9 cellular contexts compared by ENCODE assay signal in genomic region chr7:150428671-150429451, GRCh38. TPM values are rescaled to one million over a fixed set of nuclear protein-coding genes. Genes with fewer than 3 reads are reported as not detected.
A peak's percentile ranks its signal among the peaks of the same experiment; 100 is the strongest.
DNase-seq lines count a peak whose midpoint lies in the region; ATAC-seq and TF ChIP-seq lines count a peak whose summit lies in the region.
"Had no signal": no experiment of that assay in that cellular context is flagged by ENCODE, and none has a peak within 500 bp of the region (broad histone marks: within the 10 kb centered on the region; RNA-seq: fewer than 3 reads in every experiment).

No MANE protein-coding gene starts in this region.

- CTCF ChIA-PET in HEK293 (lab: Yijun Ruan, JAX): no interaction called here

- H3K36me3 ChIP-seq in HEK293 (ENCODE audit: control insufficient read depth in 2 of 2, insufficient read depth in 1 of 2, low read length in 2 of 2) (no peaks in the 10 kb centered on the region), lung (ENCODE audit: control insufficient read depth in 2 of 2, insufficient read depth in 2 of 2, low read length in 2 of 2) (no peaks in the 10 kb centered on the region), stomach (no peaks in the 10 kb centered on the region)
- no peaks in the 10 kb centered on the region for H3K36me3 ChIP-seq in effector memory CD4-positive, alpha-beta T cell (ENCODE audit: control insufficient read depth, insufficient read depth, low read length)

- intact Hi-C loops in stomach (cut with DNase I; ENCODE audit: low total_unique reads): loop anchor here (10.0 kb wide), 1 partner anchor 134 kb away; no protein-coding TSS in a partner anchor

- POLR2A ChIA-PET in HEK293 (lab: Yijun Ruan, JAX): no interaction called here

- no peak overlapping the region for H3K27ac ChIP-seq in HEK293 (ENCODE audit: extremely low read depth, low read depth, low read length)
- no peak overlapping the region for H3K27ac ChIP-seq in lung (ENCODE audit: low read depth in 1 of 2, low read length in 1 of 2)
- H3K27ac ChIP-seq in effector memory CD4-positive, alpha-beta T cell (ENCODE audit: insufficient read depth, low read length, poor library complexity, severe bottlenecking): no peak overlapping the region
- peak overlapping the region in 1 of 5 donors; percentile 23 for H3K27ac ChIP-seq in stomach

- in situ Hi-C loops in astrocyte of the cerebellum (cut with HindIII; ENCODE audit: low sequenced_read_pairs): no loop called here

- DNase-seq in GF-D8 (lab: John Stamatoyannopoulos, UW): peak; percentile 90
- peak; percentile 77 for DNase-seq in NCI-H2227 (lab: John Stamatoyannopoulos, UW; ENCODE audit: unreplicated experiment)
- DNase-seq in astrocyte of the cerebellum (ENCODE audit: low read depth): peak; percentile 72
- DNase-seq in lung (ENCODE audit: low spot score): no peak
- no peak for DNase-seq in effector memory CD4-positive, alpha-beta T cell
- DNase-seq in stomach: no peak

- 30 to 38% methylated on average over 10 to 11 of the region's 11 CpGs for WGBS in lung, 2 donors
- 27 to 40% (median 38%) methylated on average over 10 to 11 of the region's 11 CpGs for WGBS in stomach, 5 donors

- TF ChIP-seq POLR2A in stomach (IDR thresholded peaks at IDR 0.05): no peak

- no peak for TF ChIP-seq EP300 in stomach (IDR thresholded peaks at IDR 0.05)

- H3K4me1 ChIP-seq in HEK293 (ENCODE audit: control insufficient read depth, insufficient read depth, low read length) (no peaks in the 10 kb centered on the region), lung (ENCODE audit: control insufficient read depth in 2 of 2, insufficient read depth in 2 of 2, low read length in 2 of 2) (peaks cover 0 to 4% of the 10 kb centered on the region in 2 donors), stomach (peaks cover 0 to 13% (median 7%) of the 10 kb centered on the region in 4 donors)
- no peaks in the 10 kb centered on the region for H3K4me1 ChIP-seq in effector memory CD4-positive, alpha-beta T cell (ENCODE audit: control insufficient read depth, insufficient read depth, low read length, poor library complexity, severe bottlenecking)

- ATAC-seq in lung (ENCODE audit: insufficient read depth, low FRiP score) (peak; percentile 32), GM18870 (IDR thresholded peaks at IDR 0.05; ENCODE audit: unreplicated experiment) (no peak)

- H3K4me3 ChIP-seq in HEK293 (ENCODE audit: low read depth, low read length) (no peak overlapping the region), astrocyte of the cerebellum (ENCODE audit: low read depth, low read length) (no peak overlapping the region), lung (no peak overlapping the region), stomach (no peak overlapping the region)
- no peak overlapping the region for H3K4me3 ChIP-seq in effector memory CD4-positive, alpha-beta T cell (ENCODE audit: insufficient read depth, low read depth, low read length, poor library complexity, severe bottlenecking)

- H3K27me3 ChIP-seq in lung (ENCODE audit: control insufficient read depth, insufficient read depth) (no peaks in the 10 kb centered on the region), stomach (no peaks in the 10 kb centered on the region)
- H3K27me3 ChIP-seq in effector memory CD4-positive, alpha-beta T cell (replicated peaks; ENCODE audit: control insufficient read depth, insufficient read depth, low read length, poor library complexity, severe bottlenecking): no peaks in the 10 kb centered on the region

- no peaks in the 10 kb centered on the region for H3K9me3 ChIP-seq in HEK293 (ENCODE audit: control insufficient read depth, insufficient read depth, low read depth, low read length)
- H3K9me3 ChIP-seq in lung (ENCODE audit: control insufficient read depth in 2 of 2, insufficient read depth in 1 of 2, low read length in 1 of 2): no peaks in the 10 kb centered on the region
- H3K9me3 ChIP-seq in effector memory CD4-positive, alpha-beta T cell (ENCODE audit: control insufficient read depth, low read length): no peaks in the 10 kb centered on the region
- H3K9me3 ChIP-seq in stomach: no peaks in the 10 kb centered on the region

- TF ChIP-seq CTCF in HEK293 (tag by site-specific recombination; IDR thresholded peaks at IDR 0.05) (no peak), astrocyte of the cerebellum (IDR thresholded peaks at IDR 0.05; ENCODE audit: low read depth, low read length, missing control alignments) (no peak), lung (IDR thresholded peaks at IDR 0.05; ENCODE audit: control extremely low read depth, extremely low read depth) (no peak), stomach (IDR thresholded peaks at IDR 0.05) (no peak)

TF ChIP-seq in HEK293, 187 proteins besides CTCF, POLR2A, EP300 and RAD21 (continues in another document):
- TF ChIP-seq ZNF692 (tag by site-specific recombination; IDR thresholded peaks at IDR 0.05) (no peak), ZFP3 (tag by site-specific recombination; IDR thresholded peaks at IDR 0.05; ENCODE audit: low read depth) (no peak), ZNF654 (tag by site-specific recombination; IDR thresholded peaks at IDR 0.05; ENCODE audit: low read depth) (no peak), ZSCAN18 (tag by site-specific recombination; IDR thresholded peaks at IDR 0.05) (no peak), ZNF24 (tag by site-specific recombination; IDR thresholded peaks at IDR 0.05) (no peak), GLIS1 (tag by site-specific recombination; IDR thresholded peaks at IDR 0.05) (peak; percentile 75), KLF16 (tag by site-specific recombination; IDR thresholded peaks at IDR 0.05) (no peak), ZNF558 (tag by site-specific recombination; IDR thresholded peaks at IDR 0.05) (no peak), ZFHX2 (tag by site-specific recombination; conservative IDR thresholded peaks at IDR 0.05) (peak; percentile 80), HIC1 (tag by site-specific recombination; IDR thresholded peaks at IDR 0.05) (no peak), ZNF114 (tag by site-specific recombination; IDR thresholded peaks at IDR 0.05) (no peak), ZNF398 (tag by site-specific recombination; IDR thresholded peaks at IDR 0.05) (no peak), ZSCAN16 (tag by site-specific recombination; IDR thresholded peaks at IDR 0.05) (no peak), ZNF837 (tag by site-specific recombination; IDR thresholded peaks at IDR 0.05) (no peak)

RNA-seq across cellular contexts. Expression of gene GIMAP8, which starts 21.6 kb away (rescaled TPM):
- total RNA-seq in lung (10 to 100 TPM; 20.9 to 25.0 TPM), stomach (1 to 10 TPM in 2 of 5 donors, under 1 TPM in 3; under 0.01 to 8.3 (median 0.29) TPM)
- polyA plus RNA-seq in lung (10 to 100 TPM; 14.4 to 23.0 TPM), stomach (1 to 10 TPM; 2.8 to 3.2 (median 2.9) TPM)
- total RNA-seq: SK-MEL-5 had no signal

RNA-seq across cellular contexts. Expression of gene ZNF775, which starts 49.7 kb away (rescaled TPM):
- total RNA-seq in lung (1 to 10 TPM; 4.4 to 5.4 TPM), stomach (10 to 100 TPM in 2 of 5 donors, 1 to 10 TPM in 1, not detected in 2; 2.0 to 17.0 (median 14.8) TPM)
- polyA plus RNA-seq in lung (1 to 10 TPM; 1.4 to 3.2 TPM), stomach (1 to 10 TPM; 1.8 to 2.6 (median 2.4) TPM)

Comparison
In these comparisons a context has a peak if more than half of its experiments do, and no peak if none do; other contexts are left out.
1. DNase-seq: peak in GF-D8 (single experiment), NCI-H2227 (single experiment) and astrocyte of the cerebellum (single experiment); none in lung (single experiment), effector memory CD4-positive, alpha-beta T cell (0 of 3) and stomach (single experiment).